Comparison of ENCODE assay signal across 17 cellular contexts in the genomic region with DNA sequence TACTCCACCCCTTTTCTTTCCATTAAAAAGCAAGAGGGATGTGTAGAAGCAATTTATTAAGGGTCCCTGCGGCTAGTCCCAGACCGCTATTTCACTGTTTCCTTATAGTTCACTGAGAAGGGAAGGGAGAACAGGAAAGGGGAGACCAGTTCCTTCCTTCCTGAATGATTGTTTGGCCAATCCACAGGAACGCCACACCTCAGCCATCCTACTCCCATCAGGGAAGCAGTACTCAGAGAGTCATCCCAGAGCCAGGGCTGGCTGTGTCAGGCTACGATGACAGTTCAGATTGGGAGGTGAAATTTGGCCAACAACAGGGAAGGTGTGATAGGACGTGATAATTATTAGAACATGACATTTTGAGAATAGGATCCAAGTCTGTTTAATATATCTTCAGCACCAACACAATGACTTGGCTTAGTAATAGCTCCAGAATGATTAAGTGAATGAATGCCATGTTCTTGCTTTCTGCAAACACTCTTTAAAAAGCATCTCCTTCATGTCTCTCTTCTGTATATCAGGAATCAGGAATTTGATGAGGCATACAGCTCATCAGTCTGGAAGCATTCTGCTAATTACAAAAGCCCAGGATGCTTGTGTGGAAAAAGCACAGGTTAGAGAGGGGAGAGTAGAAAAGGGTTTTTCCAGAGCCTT.
A peak's percentile ranks its signal among the peaks of the same experiment; 100 is the strongest.
DNase-seq lines count a peak whose midpoint lies in the region; TF ChIP-seq lines count a peak whose summit lies in the region.
"Had no signal": no experiment of that assay in that cellular context is flagged by ENCODE, and none has a peak within 500 bp of the region (broad histone marks: within the 10 kb centered on the region; RNA-seq: fewer than 3 reads in every experiment).

No MANE protein-coding gene starts in this region.

- no peaks in the 10 kb centered on the region for H3K9me3 Mint-ChIP-seq in mesothelial cell of epicardium

- H3K79me2 ChIP-seq in mesendoderm (ENCODE audit: control insufficient read depth, insufficient read depth, low read length): no peaks in the 10 kb centered on the region

- H3K27me3 ChIP-seq in breast epithelium (no peaks in the 10 kb centered on the region), mesendoderm (ENCODE audit: insufficient read depth, low read length, poor library complexity) (no peaks in the 10 kb centered on the region), uterus (no peaks in the 10 kb centered on the region)
- H3K27me3 ChIP-seq: neutrophil, right lobe of liver had no signal

- H3K79me1 ChIP-seq in mesendoderm (ENCODE audit: low read length): no peaks in the 10 kb centered on the region

- no peak overlapping the region for H3K4me3 Mint-ChIP-seq in mesothelial cell of epicardium

- H3K4me3 ChIP-seq in breast epithelium (no peak overlapping the region), fibroblast of mammary gland (ENCODE audit: control insufficient read depth, low read depth, low read length) (no peak overlapping the region), mesendoderm (ENCODE audit: low read length) (no peak overlapping the region), uterus (no peak overlapping the region)
- H3K4me3 ChIP-seq: right lobe of liver had no signal

- H3K23ac ChIP-seq in mesendoderm (ENCODE audit: low read length): no peak overlapping the region

- H3K27ac ChIP-seq in breast epithelium (peak overlapping the region; percentile 50 to 70), mesendoderm (ENCODE audit: low read depth, low read length) (no peak overlapping the region), uterus (peak overlapping the region; percentile 48 to 62)
- H3K27ac ChIP-seq: neutrophil, right lobe of liver had no signal

- no peaks in the 10 kb centered on the region for H3K9me3 ChIP-seq in breast epithelium
- H3K9me3 ChIP-seq in uterus: no peaks in the 10 kb centered on the region
- H3K9me3 ChIP-seq: neutrophil, right lobe of liver had no signal

- TF ChIP-seq CTCF in breast epithelium (IDR thresholded peaks at IDR 0.05): no peak
- no peak for TF ChIP-seq CTCF in fibroblast of mammary gland (conservative IDR thresholded peaks at IDR 0.05; ENCODE audit: control insufficient read depth, insufficient read depth, low read depth, low read length)
- TF ChIP-seq CTCF in uterus (IDR thresholded peaks at IDR 0.05): no peak
- TF ChIP-seq CTCF in mesothelial cell of epicardium (IDR thresholded peaks at IDR 0.05; ENCODE audit: unreplicated experiment): no peak

- no peaks in the 10 kb centered on the region for H3K36me3 Mint-ChIP-seq in mesothelial cell of epicardium

- no peaks in the 10 kb centered on the region for H3K36me3 ChIP-seq in breast epithelium
- H3K36me3 ChIP-seq in mesendoderm (ENCODE audit: control insufficient read depth, insufficient read depth, low read length): no peaks in the 10 kb centered on the region
- H3K36me3 ChIP-seq in uterus: no peaks in the 10 kb centered on the region
- H3K36me3 ChIP-seq: neutrophil, right lobe of liver had no signal

- H3K56ac ChIP-seq in mesendoderm (ENCODE audit: low read length): no peak overlapping the region

- no peak overlapping the region for H2BK15ac ChIP-seq in mesendoderm (replicated peaks; ENCODE audit: low read depth)

- no peaks in the 10 kb centered on the region for H3K27me3 Mint-ChIP-seq in mesothelial cell of epicardium (ENCODE audit: low read depth)

- no peak overlapping the region for H3K4ac ChIP-seq in mesendoderm (ENCODE audit: low read depth, low read length)

- no peak overlapping the region for H3K9ac ChIP-seq in mesendoderm (ENCODE audit: low read length)

- intact Hi-C loops in breast epithelium (cut with DNase I; ENCODE audit: low total_unique reads): no loop called here
- intact Hi-C loops in uterus (cut with DNase I; ENCODE audit: low total_unique reads): no loop called here

- H2BK5ac ChIP-seq in mesendoderm (ENCODE audit: low read length): no peak overlapping the region

- no peak overlapping the region for H3K4me2 ChIP-seq in mesendoderm (ENCODE audit: low read length)

- H4K8ac ChIP-seq in mesendoderm (ENCODE audit: low read depth, low read length): no peak overlapping the region

- H3K18ac ChIP-seq in mesendoderm (ENCODE audit: low read length): no peak overlapping the region

- WGBS in mesendoderm (ENCODE audit: extremely low coverage, insufficient coverage, low lambda C conversion rate): no CpG with 5 or more reads among the region's 5 CpGs

- H2AK5ac ChIP-seq in mesendoderm (ENCODE audit: low read length): no peak overlapping the region

- H3K27ac Mint-ChIP-seq in mesothelial cell of epicardium: no peak overlapping the region

- TF ChIP-seq POLR2A in breast epithelium (IDR thresholded peaks at IDR 0.05): no peak
- TF ChIP-seq POLR2A in uterus (IDR thresholded peaks at IDR 0.05): no peak

- no peaks in the 10 kb centered on the region for H3K4me1 Mint-ChIP-seq in mesothelial cell of epicardium

- H2BK120ac ChIP-seq in mesendoderm (ENCODE audit: low read depth, low read length): no peak overlapping the region

- H3K4me1 ChIP-seq in breast epithelium (no peaks in the 10 kb centered on the region), mesendoderm (ENCODE audit: control insufficient read depth, low read depth, low read length) (no peaks in the 10 kb centered on the region), uterus (no peaks in the 10 kb centered on the region)
- H3K4me1 ChIP-seq: right lobe of liver had no signal

- H4K5ac ChIP-seq in mesendoderm (ENCODE audit: low read length): no peak overlapping the region

- DNase-seq in breast epithelium (ENCODE audit: low spot score in 2 of 2) (no peak), fibroblast of mammary gland (ENCODE audit: low read depth) (peak; percentile 17), mesendoderm (peak; percentile 7), uterus (peak in 1 of 2 donors; percentile 41), SKM-1 (lab: John Stamatoyannopoulos, UW; ENCODE audit: unreplicated experiment) (no peak), mesothelial cell of epicardium (ENCODE audit: low spot score in 2 of 2, unreplicated experiment in 2 of 2) (no peak), HuH-7 (ENCODE audit: low spot score) (no peak)
- DNase-seq: activated CD4-positive, alpha-beta T cell treated with anti-CD3 and anti-CD28 coated beads for 4 hours; activated gamma-delta T cell treated with Interleukin-2 at 50 U/mL for 16 hours; amniotic stem cell; Calu3; glutamatergic neuron; NCI-H1694; NCI-H524; right lobe of liver; stimulated activated CD4-positive, alpha-beta T cell treated with anti-CD3 and anti-CD28 coated beads, Interleukin-2, amount 100 ng/mL, for 24 hours had no signal

Comparison
In these comparisons a context has a peak if more than half of its experiments do, and no peak if none do; other contexts are left out.
1. DNase-seq: peak in fibroblast of mammary gland (single experiment) and mesendoderm (single experiment); none in breast epithelium (0 of 2), SKM-1 (single experiment), mesothelial cell of epicardium (0 of 2) and HuH-7 (single experiment).